Comparison of ENCODE assay signal across 8 cellular contexts in genomic region chr2:219597552-219598307, GRCh38. TPM values are rescaled to one million over a fixed set of nuclear protein-coding genes. Genes with fewer than 3 reads are reported as not detected.
DNase-seq lines count a peak whose midpoint lies in the region; ATAC-seq lines count a peak whose summit lies in the region.

TSS of gene STK11IP (plus strand) at chr2:219597857. CDS start at chr2:219598120, 263 bp downstream.

- H3K27me3 Mint-ChIP-seq in dendritic cell treated with granulocyte-macrophage colony-stimulating factor and Interleukin-4, amounts not matched to agents 40 ng/mL and 50 ng/mL, for 4 days, result peaks cover 6% of the 10 kb centered on the region

- peak within 1 kb of the TSS; percentile 94 for H3K4me3 Mint-ChIP-seq in dendritic cell treated with granulocyte-macrophage colony-stimulating factor and Interleukin-4, amounts not matched to agents 40 ng/mL and 50 ng/mL, for 4 days

- ATAC-seq in GM19372 (IDR thresholded peaks at IDR 0.05; ENCODE audit: low read depth, unreplicated experiment) (peak; percentile 88), HG03558 (IDR thresholded peaks at IDR 0.05; ENCODE audit: extremely low read depth, unreplicated experiment) (peak; percentile 78), left lobe of liver (peak; percentile 95)

- peaks cover 42% of the 10 kb centered on the region for H3K4me1 Mint-ChIP-seq in dendritic cell treated with granulocyte-macrophage colony-stimulating factor and Interleukin-4, amounts not matched to agents 40 ng/mL and 50 ng/mL, for 4 days (ENCODE audit: low read depth)

- intact Hi-C loops in dendritic cell treated with granulocyte-macrophage colony-stimulating factor and Interleukin-4, amounts not matched to agents 40 ng/mL and 50 ng/mL, for 4 days (cut with micrococcal nuclease), result loop anchor here (2.0 to 5.0 kb wide), 4 partner anchors 45 to 200 kb away; partner anchors contain the start of genes GMPPA and TMEM198

- no peaks in the 10 kb centered on the region for H3K9me3 Mint-ChIP-seq in dendritic cell treated with granulocyte-macrophage colony-stimulating factor and Interleukin-4, amounts not matched to agents 40 ng/mL and 50 ng/mL, for 4 days

- DNase-seq in C1 segment of cervical spinal cord (lab: John Stamatoyannopoulos, UW) (peak; percentile 73 to 99 (median 97)), NCI-H748 treated with DMSO at 0.1 percent for 48 hours (lab: John Stamatoyannopoulos, UW) (peak; percentile 93), left lobe of liver (ENCODE audit: low spot score) (peak; percentile 97)
- DNase-seq in activated CD4-positive, alpha-beta T cell treated with anti-CD3 and anti-CD28 coated beads, Interleukin-2, amount 50 U/mL, for 24 hours (ENCODE audit: low read depth in 1 of 2, low spot score in 1 of 2), result peak; percentile 79 to 92
- DNase-seq in stimulated activated CD4-positive, alpha-beta T cell treated with anti-CD3 and anti-CD28 coated beads, Interleukin-2, amount 100 ng/mL, for 4 hours (ENCODE audit: low read depth), result peak; percentile 81

- H3K27ac Mint-ChIP-seq in dendritic cell treated with granulocyte-macrophage colony-stimulating factor and Interleukin-4, amounts not matched to agents 40 ng/mL and 50 ng/mL, for 4 days, result peak within 1 kb of the TSS; percentile 96

- peaks cover 42% of the 10 kb centered on the region for H3K36me3 Mint-ChIP-seq in dendritic cell treated with granulocyte-macrophage colony-stimulating factor and Interleukin-4, amounts not matched to agents 40 ng/mL and 50 ng/mL, for 4 days (ENCODE audit: low read depth)

RNA-seq across cellular contexts. Expression of gene STK11IP, which starts in this region (rescaled TPM):
- 7.7 TPM for total RNA-seq in left lobe of liver

Comparison
In these comparisons a context has a peak if more than half of its experiments do, and no peak if none do; other contexts are left out.
1. Peak in every context shown above with its lines: DNase-seq and ATAC-seq.